Comparison of ENCODE assay signal across 29 cellular contexts in the genomic region with DNA sequence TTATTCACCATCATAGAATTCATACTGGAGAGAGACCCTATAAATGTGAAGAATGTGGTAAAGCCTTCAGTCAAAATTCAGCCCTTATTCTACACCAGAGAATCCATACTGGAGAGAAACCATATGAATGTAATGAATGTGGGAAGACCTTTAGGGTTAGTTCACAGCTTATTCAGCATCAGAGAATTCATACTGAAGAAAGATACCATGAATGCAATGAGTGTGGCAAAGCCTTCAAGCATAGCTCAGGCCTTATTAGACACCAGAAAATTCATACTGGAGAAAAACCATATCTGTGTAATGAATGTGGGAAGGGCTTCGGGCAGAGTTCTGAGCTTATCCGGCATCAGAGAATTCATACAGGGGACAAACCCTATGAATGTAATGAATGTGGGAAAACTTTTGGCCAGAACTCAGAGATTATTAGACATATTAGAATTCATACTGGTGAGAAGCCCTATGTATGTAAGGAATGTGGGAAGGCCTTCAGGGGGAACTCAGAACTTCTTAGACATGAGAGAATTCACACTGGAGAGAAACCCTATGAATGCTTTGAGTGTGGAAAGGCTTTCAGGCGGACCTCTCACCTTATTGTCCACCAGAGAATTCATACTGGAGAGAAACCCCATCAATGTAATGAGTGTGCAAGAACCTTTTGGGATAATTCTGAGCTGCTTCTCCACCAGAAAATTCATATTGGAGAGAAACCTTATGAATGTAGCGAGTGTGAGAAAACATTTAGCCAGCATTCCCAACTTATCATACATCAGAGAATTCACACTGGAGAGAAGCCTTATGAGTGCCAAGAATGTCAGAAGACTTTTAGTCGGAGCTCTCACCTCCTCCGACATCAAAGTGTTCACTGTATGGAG. TPM values are rescaled to one million over a fixed set of nuclear protein-coding genes. Genes with fewer than 3 reads are reported as not detected.
DNase-seq lines count a peak whose midpoint lies in the region; ATAC-seq, FAIRE-seq and TF ChIP-seq lines count a peak whose summit lies in the region.
"Had no signal": no experiment of that assay in that cellular context is flagged by ENCODE, and none has a peak within 500 bp of the region (broad histone marks: within the 10 kb centered on the region; RNA-seq: fewer than 3 reads in every experiment).

No MANE protein-coding gene starts in this region.

- CTCF ChIA-PET in A549 (lab: Yijun Ruan, JAX) = interaction anchor here (0.6 to 1.5 kb wide), 5 partner anchors 8 to 100 kb away, joined by 3 to 8 read pairs (median 3); no protein-coding TSS in a partner anchor
- CTCF ChIA-PET in H1 (lab: Charles Lee; ENCODE audit: partially characterized antibody) = interaction anchor here (0.6 to 1.5 kb wide), 2 partner anchors 30 to 477 kb away, joined by 3 to 8 read pairs; no protein-coding TSS in a partner anchor
- CTCF ChIA-PET in Calu3 (lab: Charles Lee) = no interaction called here

- no peak overlapping the region for H2BK5ac ChIP-seq in H1 (ENCODE audit: low read depth, low read length)
- no peak overlapping the region for H2BK5ac ChIP-seq in neuronal stem cell (ENCODE audit: low read length)

- no TSS peak for BruUV-seq in Calu3 (replicated peaks; lab: Mats Ljungman, UMichigan)

- TF ChIP-seq CTCF in A549 (IDR thresholded peaks at IDR 0.05) (no peak), H1 (IDR thresholded peaks at IDR 0.05; ENCODE audit: control extremely low read depth in 1 of 3, insufficient read depth in 1 of 3, low read depth in 1 of 3, low read length in 3 of 3) (no peak), Calu3 (IDR thresholded peaks at IDR 0.05; ENCODE audit: unreplicated experiment) (no peak)

- H3K14ac ChIP-seq in H1 (ENCODE audit: insufficient read length) (no peak overlapping the region), neuronal stem cell (ENCODE audit: low read length) (no peak overlapping the region)

- H2BK12ac ChIP-seq in H1 (ENCODE audit: low read depth, low read length) = no peak overlapping the region
- no peak overlapping the region for H2BK12ac ChIP-seq in neuronal stem cell (ENCODE audit: low read length)

- peaks cover 0 to 6% (median 0%) of the 10 kb centered on the region in 4 experiments; a peak in 2 of 8 replicates for H3K36me3 ChIP-seq in H1 (ENCODE audit: control insufficient read depth in 2 of 4, insufficient read depth in 4 of 4, low read length in 3 of 4)
- no peaks in the 10 kb centered on the region for H3K36me3 ChIP-seq in neuronal stem cell (replicated peaks in 1 of 2; ENCODE audit: control insufficient read depth in 2 of 2, insufficient read depth in 2 of 2, low read length in 2 of 2)

- 83% methylated on average over 6 of the region's 6 CpGs for WGBS in A549 (ENCODE audit: missing lambda C conversion rate)
- WGBS in H1 (ENCODE audit: extremely low coverage in 1 of 2, insufficient coverage in 1 of 2, insufficient read length in 1 of 2, insufficient replicate concordance in 2 of 2, low coverage in 1 of 2, low lambda C conversion rate in 2 of 2, missing lambda C conversion rate in 1 of 2), 2 experiments = 84% methylated on average over 6 of the region's 6 CpGs; no CpG with 5 or more reads in 1 of the 2 experiments
- WGBS in neuronal stem cell (ENCODE audit: extremely low coverage in 2 of 2, insufficient read length in 2 of 2, insufficient replicate concordance in 1 of 2), 2 donors = no CpG with 5 or more reads among the region's 6 CpGs

- no peaks in the 10 kb centered on the region for H4K20me1 ChIP-seq in H1 (replicated peaks in 1 of 2; ENCODE audit: control insufficient read depth in 1 of 2, insufficient read depth in 2 of 2, low read length in 2 of 2)

- FAIRE-seq in A549 (lab: Jason Lieb, UNC) (peak; percentile 59), H1 (lab: Jason Lieb, UNC) (no peak)
- FAIRE-seq: GM12892, HTR-8/SVneo, RCC 7860 had no signal

- no peak overlapping the region for H3K9ac ChIP-seq in H1 (replicated peaks in 1 of 4; ENCODE audit: extremely low read depth in 1 of 4, low read depth in 3 of 4, low read length in 3 of 4)
- no peak overlapping the region for H3K9ac ChIP-seq in neuronal stem cell (ENCODE audit: low read depth, low read length, poor library complexity)

- TF ChIP-seq EP300 in A549 (IDR thresholded peaks at IDR 0.05) (no peak), Ishikawa (IDR thresholded peaks at IDR 0.05; ENCODE audit: borderline replicate concordance) (no peak), H1 (IDR thresholded peaks at IDR 0.05; ENCODE audit: borderline replicate concordance in 1 of 2, low read depth in 2 of 2, low read length in 2 of 2) (no peak)

- H3K9me3 ChIP-seq in A549 (peaks cover 100% of the 10 kb centered on the region), H1 (ENCODE audit: insufficient read depth in 2 of 2, low read depth in 1 of 2, low read length in 1 of 2) (peaks cover 54 to 77% of the 10 kb centered on the region in 2 experiments), neuronal stem cell (replicated peaks in 1 of 2; ENCODE audit: control insufficient read depth in 2 of 2, insufficient read depth in 1 of 2, low read depth in 1 of 2, low read length in 2 of 2) (peaks cover 31 to 76% of the 10 kb centered on the region in 2 donors)

- no peak overlapping the region for H3K4me2 ChIP-seq in A549
- no peak overlapping the region for H3K4me2 ChIP-seq in H1 (ENCODE audit: insufficient read depth in 1 of 2, low read depth in 2 of 2, low read length in 2 of 2)
- no peak overlapping the region for H3K4me2 ChIP-seq in neuronal stem cell (ENCODE audit: insufficient read depth, low read length, poor library complexity, severe bottlenecking)

- no peak overlapping the region for H3K4me3 ChIP-seq in A549
- no peak overlapping the region for H3K4me3 ChIP-seq in H1 (ENCODE audit: extremely low read depth in 1 of 4, insufficient read depth in 2 of 4, low read depth in 3 of 4, low read length in 4 of 4)
- no peak overlapping the region for H3K4me3 ChIP-seq in neuronal stem cell (ENCODE audit: low read length in 2 of 2)
- H3K4me3 ChIP-seq: SK-N-MC had no signal

- no peak overlapping the region for H4K5ac ChIP-seq in H1 (ENCODE audit: insufficient read length, low read depth, low read length)

- H4K8ac ChIP-seq in H1 (ENCODE audit: extremely low read depth, insufficient read depth, low read length) (no peak overlapping the region), neuronal stem cell (ENCODE audit: low read depth, low read length) (no peak overlapping the region)

- no peak overlapping the region for H2BK20ac ChIP-seq in H1 (ENCODE audit: low read length)

- H3K79me1 ChIP-seq in H1 (ENCODE audit: low read depth, low read length) = no peaks in the 10 kb centered on the region
- H3K79me1 ChIP-seq in neuronal stem cell (ENCODE audit: low read depth, low read length) = no peaks in the 10 kb centered on the region

- DNase-seq in A549 (ENCODE audit: low read depth in 1 of 2, low spot score in 1 of 2) (no peak), amniotic epithelial cell (ENCODE audit: low read depth) (peak; percentile 29), H1 (ENCODE audit: low read depth in 1 of 2, low spot score in 2 of 2) (no peak), neuronal stem cell (ENCODE audit: low spot score) (no peak), Calu3 (no peak), iPS-NIHi7 (ENCODE audit: extremely low spot score) (no peak), GOT3 (lab: John Stamatoyannopoulos, UW) (no peak)
- DNase-seq: Caco-2; CD4-positive, alpha-beta memory T cell; DMS 273 treated with DMSO at 0.1 percent for 48 hours; DMS79; EL; GF-D8; H9; KG1; MM.1S; NCI-H2029; NCI-H2227 treated with DMSO at 0.1 percent for 48 hours; NCI-H69; SIG-M5 had no signal

- no peaks in the 10 kb centered on the region for H3K4me1 Mint-ChIP-seq in Calu3 (ENCODE audit: low read depth, unreplicated experiment)

- H3K4ac ChIP-seq in H1 (replicated peaks; ENCODE audit: insufficient read length, low read depth, low read length) (no peak overlapping the region), neuronal stem cell (ENCODE audit: low read length) (no peak overlapping the region)

- H3K18ac ChIP-seq in H1 (ENCODE audit: extremely low read depth, low read length) (no peak overlapping the region), neuronal stem cell (ENCODE audit: low read length) (no peak overlapping the region)

- H3K9me3 Mint-ChIP-seq in Calu3 (ENCODE audit: low read depth, unreplicated experiment) = peaks cover 24% of the 10 kb centered on the region

- H4K91ac ChIP-seq in H1 (replicated peaks; ENCODE audit: insufficient read length, low read length) (no peak overlapping the region), neuronal stem cell (ENCODE audit: low read depth, low read length, poor library complexity) (no peak overlapping the region)

- TF ChIP-seq POLR2A in A549 (IDR thresholded peaks at IDR 0.05; ENCODE audit: low read length) (no peak), H1 (IDR thresholded peaks at IDR 0.05; ENCODE audit: control extremely low read depth in 1 of 2, low read depth in 2 of 2, low read length in 2 of 2) (no peak)

- H3K27ac ChIP-seq in A549 (no peak overlapping the region), H1 (ENCODE audit: low read depth, low read length) (no peak overlapping the region), neuronal stem cell (replicated peaks; ENCODE audit: low read length) (no peak overlapping the region)
- H3K27ac ChIP-seq: 22Rv1, SK-N-MC had no signal

- intact Hi-C loops in Calu3 (cut with micrococcal nuclease; ENCODE audit: unreplicated experiment) = no loop called here

- H3K27me3 Mint-ChIP-seq in Calu3 (ENCODE audit: unreplicated experiment) = no peaks in the 10 kb centered on the region

- H3K27me3 ChIP-seq in H1 (replicated peaks in 1 of 4; ENCODE audit: control insufficient read depth in 3 of 4, extremely low read depth in 1 of 4, insufficient read depth in 3 of 4, low read length in 3 of 4) (peaks cover 0 to 15% (median 9%) of the 10 kb centered on the region in 4 experiments; a peak in 6 of 7 replicates), neuronal stem cell (ENCODE audit: control insufficient read depth in 3 of 3, insufficient read depth in 3 of 3, low read depth in 1 of 3, low read length in 3 of 3) (peaks cover 0 to 20% (median 4%) of the 10 kb centered on the region in 3 experiments)

- peaks cover 6% of the 10 kb centered on the region; the same call in 1 of the 2 replicates for H3K23me2 ChIP-seq in H1 (ENCODE audit: low read depth, low read length)

- POLR2A ChIA-PET in A549 (lab: Yijun Ruan, JAX) = no interaction called here
- POLR2A ChIA-PET in H1 (lab: Charles Lee; ENCODE audit: partially characterized antibody) = interaction anchor here (1.0 to 1.8 kb wide), 4 partner anchors 11 to 18 kb away, joined by 3 to 4 read pairs (median 3); partner anchors contain the start of gene ZFP3

- H2AFZ ChIP-seq in H1 (ENCODE audit: low read length) (no peak overlapping the region), neuronal stem cell (ENCODE audit: low read length) (no peak overlapping the region)

- no peaks in the 10 kb centered on the region for H3K79me2 ChIP-seq in H1 (ENCODE audit: control insufficient read depth in 1 of 2, insufficient read depth in 2 of 2, low read length in 2 of 2)

- H2BK120ac ChIP-seq in H1 (replicated peaks; ENCODE audit: low read depth, low read length) (no peak overlapping the region), neuronal stem cell (ENCODE audit: low read depth, low read length) (no peak overlapping the region)

- H2BK15ac ChIP-seq in H1 (ENCODE audit: low read length) (no peak overlapping the region), neuronal stem cell (ENCODE audit: low read length) (no peak overlapping the region)

- no peak overlapping the region for H3K27ac Mint-ChIP-seq in Calu3 (ENCODE audit: unreplicated experiment)
- H3K27ac Mint-ChIP-seq: CD4-positive, alpha-beta memory T cell; H9 had no signal

- H3K4me3 Mint-ChIP-seq in Calu3 (ENCODE audit: low read depth, unreplicated experiment) = no peak overlapping the region
- H3K4me3 Mint-ChIP-seq: H9 had no signal

- H3K56ac ChIP-seq in H1 (replicated peaks; ENCODE audit: insufficient read length, low read depth, low read length) = no peak overlapping the region

- H3K23ac ChIP-seq in H1 (ENCODE audit: insufficient read length) (no peak overlapping the region), neuronal stem cell (ENCODE audit: low read depth, low read length, poor library complexity) (no peak overlapping the region)

- no peaks in the 10 kb centered on the region for H3K4me1 ChIP-seq in A549
- no peaks in the 10 kb centered on the region for H3K4me1 ChIP-seq in H1 (replicated peaks in 1 of 4; ENCODE audit: control insufficient read depth in 3 of 4, insufficient read depth in 4 of 4, low read length in 3 of 4)
- H3K4me1 ChIP-seq in neuronal stem cell (ENCODE audit: control insufficient read depth in 2 of 2, insufficient read depth in 1 of 2, low read depth in 1 of 2, low read length in 2 of 2) = no peaks in the 10 kb centered on the region
- H3K4me1 ChIP-seq: Caco-2 had no signal

- H3K36me3 Mint-ChIP-seq in Calu3 (ENCODE audit: insufficient read depth, unreplicated experiment) = no peaks in the 10 kb centered on the region

- TF ChIP-seq RAD21 in A549 (conservative IDR thresholded peaks at IDR 0.05 in 1 of 2, IDR thresholded peaks at IDR 0.05 in 1 of 2) (no peak), Ishikawa (IDR thresholded peaks at IDR 0.05; ENCODE audit: low read depth) (no peak), H1 (IDR thresholded peaks at IDR 0.05 in 1 of 2, conservative IDR thresholded peaks at IDR 0.05 in 1 of 2; ENCODE audit: low read depth in 2 of 2, low read length in 2 of 2) (no peak)

- no peak for ATAC-seq in A549

- H2AK5ac ChIP-seq in H1 (ENCODE audit: low read depth, low read length) (no peak overlapping the region), neuronal stem cell (ENCODE audit: low read depth, low read length) (no peak overlapping the region)

RNA-seq across cellular contexts. Expression of gene ZFP3, which starts 14.1 kb away (rescaled TPM):
- polyA plus RNA-seq in A549 (2011; rRNA removed) = 4.1 and 4.8 TPM in 2 replicates
- polyA plus RNA-seq in A549 (2012; cell fraction: cytosol; rRNA removed) = 0.58 and 0.78 TPM in 2 replicates
- 0.48 and 0.78 TPM in 2 replicates for polyA plus RNA-seq in A549 (2012; cell fraction: nucleus; rRNA removed)
- 1.6 to 1.9 TPM (median 1.7 TPM) in 3 replicates for polyA plus RNA-seq in A549 (2017; fragmentation: RNase III; extraction: RNeasy Plus Mini Kit Qiagen cat#74134 plus additional on column Dnase treatment)
- 2.6 and 3.3 TPM in 2 replicates for polyA minus RNA-seq in A549 (2011; rRNA and poly(A)+ RNA removed)
- 0.15 and 0.17 TPM in 2 replicates for total RNA-seq in H1 (2021; fragmentation: NEBNext Ultra II Directional; extraction: Animal tissue kit (Norgen Biotek cat#: 25700))
- polyA plus RNA-seq in H1 (2011; rRNA removed) = 0.31 and 0.44 TPM in 2 replicates
- polyA plus RNA-seq in H1 (2011; cell fraction: cytosol; rRNA removed) = 0.37 TPM
- polyA plus RNA-seq in H1 (2011; cell fraction: nucleus; rRNA removed) = 0.20 TPM
- 0.28 to 0.39 TPM (median 0.34 TPM) in 4 replicates for polyA plus RNA-seq in H1 (2012, experiment 1 of 2)
- 0.03 TPM for polyA plus RNA-seq in H1 (2012, experiment 2 of 2)
- polyA plus RNA-seq in H1 (2013, experiment 1 of 2) = 0.39 TPM
- polyA plus RNA-seq in H1 (2013, experiment 2 of 2) = 0.33 TPM
- polyA minus RNA-seq in H1 (2011; rRNA and poly(A)+ RNA removed) = 0.49 and 0.66 TPM in 2 replicates
- 0.44 TPM for polyA minus RNA-seq in H1 (2011; cell fraction: cytosol; rRNA and poly(A)+ RNA removed)
- polyA minus RNA-seq in H1 (2011; cell fraction: nucleus; rRNA and poly(A)+ RNA removed) = 1.7 TPM
- polyA plus RNA-seq in neuronal stem cell (2013, experiment 1 of 2) = 0.32 TPM
- 0.25 TPM for polyA plus RNA-seq in neuronal stem cell (2013, experiment 2 of 2)
- total RNA-seq in Calu3 (2022) = not detected in 2 replicates
- total RNA-seq: NCI-H460 had no signal

RNA-seq across cellular contexts. Expression of gene ZNF232, which starts 19.3 kb away (rescaled TPM):
- polyA plus RNA-seq in A549 (2011; rRNA removed) (4.9 and 5.1 TPM in 2 replicates), A549 (2017; fragmentation: RNase III; extraction: RNeasy Plus Mini Kit Qiagen cat#74134 plus additional on column Dnase treatment) (4.7 to 5.1 TPM (median 4.7 TPM) in 3 replicates), H1 (2011; rRNA removed) (9.2 and 11.1 TPM in 2 replicates)
- 1.9 and 2.1 TPM in 2 replicates for polyA plus RNA-seq in A549 (2012; cell fraction: cytosol; rRNA removed)
- 1.1 and 1.9 TPM in 2 replicates for polyA plus RNA-seq in A549 (2012; cell fraction: nucleus; rRNA removed)
- polyA minus RNA-seq in A549 (2011; rRNA and poly(A)+ RNA removed) = 2.5 and 2.8 TPM in 2 replicates
- total RNA-seq in H1 (2021; fragmentation: NEBNext Ultra II Directional; extraction: Animal tissue kit (Norgen Biotek cat#: 25700)) = 39.8 and 41.0 TPM in 2 replicates
- 15.6 TPM for polyA plus RNA-seq in H1 (2011; cell fraction: cytosol; rRNA removed)
- 13.4 TPM for polyA plus RNA-seq in H1 (2011; cell fraction: nucleus; rRNA removed)
- polyA plus RNA-seq in H1 (2012, experiment 1 of 2) = 25.1 to 28.4 TPM (median 26.8 TPM) in 4 replicates
- 9.6 TPM for polyA plus RNA-seq in H1 (2012, experiment 2 of 2)
- 28.4 TPM for polyA plus RNA-seq in H1 (2013, experiment 1 of 2)
- 27.7 TPM for polyA plus RNA-seq in H1 (2013, experiment 2 of 2)
- 20.4 and 22.6 TPM in 2 replicates for polyA minus RNA-seq in H1 (2011; rRNA and poly(A)+ RNA removed)
- 10.9 TPM for polyA minus RNA-seq in H1 (2011; cell fraction: cytosol; rRNA and poly(A)+ RNA removed)
- polyA minus RNA-seq in H1 (2011; cell fraction: nucleus; rRNA and poly(A)+ RNA removed) = 14.4 TPM
- 25.0 TPM for polyA plus RNA-seq in neuronal stem cell (2013, experiment 1 of 2)
- 24.4 TPM for polyA plus RNA-seq in neuronal stem cell (2013, experiment 2 of 2)
- 7.1 and 8.4 TPM in 2 replicates for total RNA-seq in Calu3 (2022)

RNA-seq across cellular contexts. Expression of gene USP6, which starts 23.5 kb away (rescaled TPM):
- polyA plus RNA-seq in A549 (2011; rRNA removed) = 0.01 TPM in 2 replicates
- under 0.01 TPM in 2 replicates for polyA plus RNA-seq in A549 (2012; cell fraction: cytosol; rRNA removed)
- polyA plus RNA-seq in A549 (2012; cell fraction: nucleus; rRNA removed) = 0.05 and 0.06 TPM in 2 replicates
- polyA plus RNA-seq in A549 (2017; fragmentation: RNase III; extraction: RNeasy Plus Mini Kit Qiagen cat#74134 plus additional on column Dnase treatment) = 0.04 to 0.09 TPM (median 0.07 TPM) in 3 replicates
- not detected in 2 replicates for polyA minus RNA-seq in A549 (2011; rRNA and poly(A)+ RNA removed)
- 0.25 and 0.32 TPM in 2 replicates for total RNA-seq in H1 (2021; fragmentation: NEBNext Ultra II Directional; extraction: Animal tissue kit (Norgen Biotek cat#: 25700))
- 0.05 and 0.08 TPM in 2 replicates for polyA plus RNA-seq in H1 (2011; rRNA removed)
- polyA plus RNA-seq in H1 (2011; cell fraction: cytosol; rRNA removed) = 0.12 TPM
- 0.48 TPM for polyA plus RNA-seq in H1 (2011; cell fraction: nucleus; rRNA removed)
- 0.11 to 0.16 TPM (median 0.13 TPM) in 4 replicates for polyA plus RNA-seq in H1 (2012, experiment 1 of 2)
- polyA plus RNA-seq in H1 (2012, experiment 2 of 2) = not detected
- 0.04 TPM for polyA plus RNA-seq in H1 (2013, experiment 1 of 2)
- 0.02 TPM for polyA plus RNA-seq in H1 (2013, experiment 2 of 2)
- polyA minus RNA-seq in H1 (2011; rRNA and poly(A)+ RNA removed) = 0.12 and 0.28 TPM in 2 replicates
- polyA minus RNA-seq in H1 (2011; cell fraction: cytosol; rRNA and poly(A)+ RNA removed) = 0.15 TPM
- polyA minus RNA-seq in H1 (2011; cell fraction: nucleus; rRNA and poly(A)+ RNA removed) = 0.50 TPM
- polyA plus RNA-seq in neuronal stem cell (2013, experiment 1 of 2) = 0.03 TPM
- 0.04 TPM for polyA plus RNA-seq in neuronal stem cell (2013, experiment 2 of 2)
- not detected in 2 replicates for total RNA-seq in Calu3 (2022)
- total RNA-seq: NCI-H460 had no signal
- polyA plus RNA-seq: BJ had no signal

RNA-seq across cellular contexts. Expression of gene SLC52A1, which starts 57.1 kb away (rescaled TPM):
- polyA plus RNA-seq in A549 (2011; rRNA removed) (1.4 and 1.9 TPM in 2 replicates), A549 (2017; fragmentation: RNase III; extraction: RNeasy Plus Mini Kit Qiagen cat#74134 plus additional on column Dnase treatment) (1.0 to 1.4 TPM (median 1.3 TPM) in 3 replicates), H1 (2011; rRNA removed) (0.67 and 1.2 TPM in 2 replicates)
- 0.63 and 0.87 TPM in 2 replicates for polyA plus RNA-seq in A549 (2012; cell fraction: cytosol; rRNA removed)
- 3.2 and 3.4 TPM in 2 replicates for polyA plus RNA-seq in A549 (2012; cell fraction: nucleus; rRNA removed)
- 1.5 and 1.7 TPM in 2 replicates for polyA minus RNA-seq in A549 (2011; rRNA and poly(A)+ RNA removed)
- 0.61 and 0.63 TPM in 2 replicates for total RNA-seq in H1 (2021; fragmentation: NEBNext Ultra II Directional; extraction: Animal tissue kit (Norgen Biotek cat#: 25700))
- polyA plus RNA-seq in H1 (2011; cell fraction: cytosol; rRNA removed) = 0.84 TPM
- 2.1 TPM for polyA plus RNA-seq in H1 (2011; cell fraction: nucleus; rRNA removed)
- 0.32 to 0.46 TPM (median 0.42 TPM) in 4 replicates for polyA plus RNA-seq in H1 (2012, experiment 1 of 2)
- polyA plus RNA-seq in H1 (2012, experiment 2 of 2) = 0.31 TPM
- 0.51 TPM for polyA plus RNA-seq in H1 (2013, experiment 1 of 2)
- 0.50 TPM for polyA plus RNA-seq in H1 (2013, experiment 2 of 2)
- polyA minus RNA-seq in H1 (2011; rRNA and poly(A)+ RNA removed) = 0.24 and 0.32 TPM in 2 replicates
- polyA minus RNA-seq in H1 (2011; cell fraction: cytosol; rRNA and poly(A)+ RNA removed) = 0.73 TPM
- polyA minus RNA-seq in H1 (2011; cell fraction: nucleus; rRNA and poly(A)+ RNA removed) = not detected
- 0.06 TPM for polyA plus RNA-seq in neuronal stem cell (2013, experiment 1 of 2)
- 0.10 TPM for polyA plus RNA-seq in neuronal stem cell (2013, experiment 2 of 2)
- 0.34 TPM in 1 of 2 replicates, not detected in the other for total RNA-seq in Calu3 (2022)
- total RNA-seq: Caco-2, OCI-LY7 had no signal
